In genomic region chrX:69365349-69365748, GRCh38 we compare ENCODE assay signal across 36 cellular contexts.
"Had no signal": no experiment of that assay in that cellular context is flagged by ENCODE, and none has a peak within 500 bp of the region (broad histone marks: within the 10 kb centered on the region; RNA-seq: fewer than 3 reads in every experiment).

No MANE protein-coding gene starts in this region.

- H3K9me3 Mint-ChIP-seq: activated CD4-positive, alpha-beta memory T cell treated with anti-CD3 and anti-CD28 coated beads, Interleukin-2, amount 10 ng/mL, durations not matched to agents 7 days and 5 days; activated naive CD8-positive, alpha-beta T cell treated with anti-CD3 and anti-CD28 coated beads for 36 hours; activated T-cell treated with anti-CD3 and anti-CD28 coated beads, Interleukin-2, amount 50 U/mL, for 72 hours; activated T-helper 17 cell treated with anti-CD3 and anti-CD28 coated beads, Interleukin-2, amount 50 U/mL, for 72 hours had no signal

- H3K27me3 Mint-ChIP-seq: activated CD4-positive, alpha-beta memory T cell treated with anti-CD3 and anti-CD28 coated beads, Interleukin-2, amount 10 ng/mL, durations not matched to agents 7 days and 5 days; activated CD8-positive, alpha-beta memory T cell treated with anti-CD3 and anti-CD28 coated beads, Interleukin-2, amount 10 ng/mL, durations not matched to agents 7 days and 5 days; activated naive CD8-positive, alpha-beta T cell treated with anti-CD3 and anti-CD28 coated beads for 36 hours; activated T-helper 17 cell treated with anti-CD3 and anti-CD28 coated beads, Interleukin-2, amount 50 U/mL, for 72 hours had no signal

- H3K9me3 ChIP-seq: ascending aorta, Peyer's patch had no signal

- H3K27me3 ChIP-seq: ascending aorta, Peyer's patch had no signal

- DNase-seq: activated CD4-positive, alpha-beta memory T cell treated with anti-CD3 and anti-CD28 coated beads, Interleukin-2, amount 10 ng/mL, durations not matched to agents 7 days and 5 days; activated CD4-positive, alpha-beta T cell treated with anti-CD3 and anti-CD28 coated beads for 1 hour; activated CD4-positive, alpha-beta T cell treated with anti-CD3 and anti-CD28 coated beads for 48 hours; activated CD4-positive, CD25-positive, alpha-beta regulatory T cell; activated CD8-positive, alpha-beta memory T cell treated with anti-CD3 and anti-CD28 coated beads for 24 hours; activated CD8-positive, alpha-beta memory T cell treated with anti-CD3 and anti-CD28 coated beads, Interleukin-2, amount 10 ng/mL, durations not matched to agents 7 days and 5 days; activated CD8-positive, alpha-beta memory T cell treated with anti-CD3 and anti-CD28 coated beads, Interleukin-2, amount 50 U/mL, for 48 hours; activated effector memory CD4-positive, alpha-beta T cell treated with anti-CD3 and anti-CD28 coated beads, Interleukin-2, amount 50 U/mL, for 16 hours; activated naive CD4-positive, alpha-beta T cell; activated naive CD4-positive, alpha-beta T cell treated with anti-CD3 and anti-CD28 coated beads, Interleukin-2, amount 50 U/mL, for 16 hours; activated naive CD8-positive, alpha-beta T cell treated with anti-CD3 and anti-CD28 coated beads for 36 hours; activated T-cell treated with anti-CD3 and anti-CD28 coated beads, Interleukin-2, amount 50 U/mL, for 72 hours; amniotic stem cell; IMR-90; Karpas-422; NCI-H1105; NCI-H1417 treated with DMSO at 0.1 percent for 48 hours; NCI-H187 treated with DMSO at 0.1 percent for 48 hours; NCI-H2081; NCI-H2171 treated with DMSO at 0.1 percent for 48 hours; NCI-H2227 treated with DMSO at 0.1 percent for 48 hours; NCI-H446; NCI-H510A treated with DMSO at 0.1 percent for 48 hours; NCI-H526 treated with DMSO at 0.1 percent for 48 hours; NCI-H774; PC-3; Peyer's patch; RPMI8226; SW 1271; T-helper 1 cell; T-helper 2 cell; T-helper 9 cell had no signal

- ATAC-seq: activated CD8-positive, alpha-beta memory T cell treated with anti-CD3 and anti-CD28 coated beads, Interleukin-2, amount 10 ng/mL, durations not matched to agents 7 days and 5 days; activated T-cell treated with anti-CD3 and anti-CD28 coated beads, Interleukin-2, amount 50 U/mL, for 72 hours; activated T-helper 17 cell treated with anti-CD3 and anti-CD28 coated beads, Interleukin-2, amount 50 U/mL, for 72 hours; K562; PC-3 had no signal

- H3K36me3 Mint-ChIP-seq: activated CD8-positive, alpha-beta memory T cell treated with anti-CD3 and anti-CD28 coated beads, Interleukin-2, amount 10 ng/mL, durations not matched to agents 7 days and 5 days; activated naive CD8-positive, alpha-beta T cell treated with anti-CD3 and anti-CD28 coated beads for 36 hours had no signal

- H3K4me1 ChIP-seq: Peyer's patch had no signal

- H3K4me3 ChIP-seq: ascending aorta, K562, Peyer's patch had no signal

- H3K4me1 Mint-ChIP-seq: activated CD4-positive, alpha-beta memory T cell treated with anti-CD3 and anti-CD28 coated beads, Interleukin-2, amount 10 ng/mL, durations not matched to agents 7 days and 5 days; activated CD8-positive, alpha-beta memory T cell treated with anti-CD3 and anti-CD28 coated beads, Interleukin-2, amount 10 ng/mL, durations not matched to agents 7 days and 5 days; activated naive CD8-positive, alpha-beta T cell treated with anti-CD3 and anti-CD28 coated beads for 36 hours; activated T-helper 17 cell treated with anti-CD3 and anti-CD28 coated beads, Interleukin-2, amount 50 U/mL, for 72 hours had no signal

- H3K4me3 Mint-ChIP-seq: activated CD4-positive, alpha-beta memory T cell treated with anti-CD3 and anti-CD28 coated beads, Interleukin-2, amount 10 ng/mL, durations not matched to agents 7 days and 5 days; activated CD8-positive, alpha-beta memory T cell treated with anti-CD3 and anti-CD28 coated beads, Interleukin-2, amount 10 ng/mL, durations not matched to agents 7 days and 5 days; activated naive CD8-positive, alpha-beta T cell treated with anti-CD3 and anti-CD28 coated beads for 36 hours; activated T-cell treated with anti-CD3 and anti-CD28 coated beads, Interleukin-2, amount 50 U/mL, for 72 hours; activated T-helper 17 cell treated with anti-CD3 and anti-CD28 coated beads, Interleukin-2, amount 50 U/mL, for 72 hours had no signal

- H3K27ac Mint-ChIP-seq: activated CD4-positive, alpha-beta memory T cell treated with anti-CD3 and anti-CD28 coated beads, Interleukin-2, amount 10 ng/mL, durations not matched to agents 7 days and 5 days; activated CD8-positive, alpha-beta memory T cell treated with anti-CD3 and anti-CD28 coated beads, Interleukin-2, amount 10 ng/mL, durations not matched to agents 7 days and 5 days; activated naive CD8-positive, alpha-beta T cell treated with anti-CD3 and anti-CD28 coated beads for 36 hours; activated T-cell treated with anti-CD3 and anti-CD28 coated beads, Interleukin-2, amount 50 U/mL, for 72 hours; activated T-helper 17 cell treated with anti-CD3 and anti-CD28 coated beads, Interleukin-2, amount 50 U/mL, for 72 hours had no signal

- H3K27ac ChIP-seq: ascending aorta, Peyer's patch, VCaP had no signal

- H3K36me3 ChIP-seq: ascending aorta, Peyer's patch had no signal
